ENCODE assay signal across 23 cellular contexts in genomic region chr2:41899189-41899588, GRCh38.
DNase-seq lines count a peak whose midpoint lies in the region; ATAC-seq and TF ChIP-seq lines count a peak whose summit lies in the region.
"Had no signal": no experiment of that assay in that cellular context is flagged by ENCODE, and none has a peak within 500 bp of the region (broad histone marks: within the 10 kb centered on the region; RNA-seq: fewer than 3 reads in every experiment).

No MANE protein-coding gene starts in this region.

- H3K9me3 ChIP-seq in SJSA1 (replicated peaks) (no peaks in the 10 kb centered on the region), liver (ENCODE audit: control insufficient read depth in 4 of 4, low read length in 3 of 4) (no peaks in the 10 kb centered on the region)
- H3K9me3 ChIP-seq: gastrocnemius medialis, tibial artery had no signal

- ATAC-seq in GM21723 (IDR thresholded peaks at IDR 0.05; ENCODE audit: unreplicated experiment) = no peak
- no peak for ATAC-seq in GM21529 (IDR thresholded peaks at IDR 0.05; ENCODE audit: unreplicated experiment)
- ATAC-seq: gastrocnemius medialis; stimulated activated naive B cell treated with anti-CD40 and anti-IgM and Interleukin-4, amounts not matched to agents 10 μg/mL and 1 μg/mL and 100 μg/mL, for 72 hours; T-cell had no signal

- H3K27ac Mint-ChIP-seq in type B pancreatic cell = peak overlapping the region; percentile 46
- H3K27ac Mint-ChIP-seq: activated CD4-positive, alpha-beta T cell treated with anti-CD3 and anti-CD28 coated beads, Interleukin-2, amount 10 ng/mL, durations not matched to agents 24 days and 14 days; activated naive CD8-positive, alpha-beta T cell; B cell; stimulated activated naive B cell treated with anti-CD40 and anti-IgM and Interleukin-4, amounts not matched to agents 10 μg/mL and 1 μg/mL and 100 μg/mL, for 72 hours had no signal

- H3K36me3 Mint-ChIP-seq in type B pancreatic cell = no peaks in the 10 kb centered on the region
- H3K36me3 Mint-ChIP-seq: activated naive CD8-positive, alpha-beta T cell; stimulated activated naive B cell treated with anti-CD40 and anti-IgM and Interleukin-4, amounts not matched to agents 10 μg/mL and 1 μg/mL and 100 μg/mL, for 72 hours; T-cell had no signal

- no peak overlapping the region for H3K9ac ChIP-seq in liver (ENCODE audit: low read depth in 1 of 2, low read length in 2 of 2)

- DNase-seq in SJSA1 (ENCODE audit: low read depth in 1 of 2, low spot score in 2 of 2) (peak; percentile 58 to 80), cardiac fibroblast (ENCODE audit: low read depth in 2 of 2) (peak; percentile 15 to 39), type B pancreatic cell (ENCODE audit: extremely low spot score, unreplicated experiment) (no peak), activated gamma-delta T cell treated with Interleukin-2 at 50 U/mL for 16 hours (no peak)
- DNase-seq: activated CD4-positive, alpha-beta T cell treated with anti-CD3 and anti-CD28 coated beads, Interleukin-2, amount 10 ng/mL, durations not matched to agents 24 days and 14 days; COR-L47; dorsolateral prefrontal cortex; EL; gastrocnemius medialis; NCI-H1436; NCI-H526; posterior cingulate gyrus; SHP77; stimulated activated CD4-positive, alpha-beta T cell treated with anti-CD3 and anti-CD28 coated beads, Interleukin-2, amount 100 ng/mL, for 24 hours; stimulated activated naive B cell treated with anti-CD40 and anti-IgM and Interleukin-4, amounts not matched to agents 10 μg/mL and 1 μg/mL and 100 μg/mL, for 72 hours; T-cell; tibial artery had no signal

- no peak overlapping the region for H3K4me3 ChIP-seq in SJSA1
- no peak overlapping the region for H3K4me3 ChIP-seq in cardiac fibroblast (replicated peaks in 1 of 2; ENCODE audit: low read depth in 2 of 2, low read length in 2 of 2)
- no peak overlapping the region for H3K4me3 ChIP-seq in liver (ENCODE audit: low read depth in 1 of 3, low read length in 3 of 3)
- H3K4me3 ChIP-seq: cardiac muscle cell, dorsolateral prefrontal cortex, gastrocnemius medialis, tibial artery had no signal

- H3K4me1 ChIP-seq in SJSA1 (replicated peaks) (peaks cover 51% of the 10 kb centered on the region), liver (ENCODE audit: control insufficient read depth in 4 of 4, insufficient read depth in 4 of 4, low read length in 3 of 4) (peaks cover 2 to 17% (median 8%) of the 10 kb centered on the region in 4 donors)
- H3K4me1 ChIP-seq: gastrocnemius medialis had no signal

- peak overlapping the region; percentile 55 for H3K27ac ChIP-seq in SJSA1
- H3K27ac ChIP-seq in liver (ENCODE audit: low read depth in 1 of 2, low read length in 2 of 2) = peak overlapping the region; percentile 13 to 21
- H3K27ac ChIP-seq: cardiac muscle cell, dorsolateral prefrontal cortex, gastrocnemius medialis had no signal

- H3K4me3 Mint-ChIP-seq in type B pancreatic cell = no peak overlapping the region
- H3K4me3 Mint-ChIP-seq: activated CD4-positive, alpha-beta T cell treated with anti-CD3 and anti-CD28 coated beads, Interleukin-2, amount 10 ng/mL, durations not matched to agents 24 days and 14 days; activated naive CD8-positive, alpha-beta T cell; B cell; stimulated activated naive B cell treated with anti-CD40 and anti-IgM and Interleukin-4, amounts not matched to agents 10 μg/mL and 1 μg/mL and 100 μg/mL, for 72 hours; T-cell had no signal

- TF ChIP-seq CTCF in cardiac fibroblast (IDR thresholded peaks at IDR 0.05; ENCODE audit: low read depth, low read length) (no peak), liver (IDR thresholded peaks at IDR 0.05; ENCODE audit: low read depth, low read length, missing input control) (no peak), type B pancreatic cell (conservative IDR thresholded peaks at IDR 0.05) (no peak)

- H3K9me3 Mint-ChIP-seq in type B pancreatic cell = no peaks in the 10 kb centered on the region
- H3K9me3 Mint-ChIP-seq: activated CD4-positive, alpha-beta T cell treated with anti-CD3 and anti-CD28 coated beads, Interleukin-2, amount 10 ng/mL, durations not matched to agents 24 days and 14 days; stimulated activated naive B cell treated with anti-CD40 and anti-IgM and Interleukin-4, amounts not matched to agents 10 μg/mL and 1 μg/mL and 100 μg/mL, for 72 hours; T-cell had no signal

- H3K27me3 Mint-ChIP-seq in type B pancreatic cell = no peaks in the 10 kb centered on the region

- no peaks in the 10 kb centered on the region for H3K36me3 ChIP-seq in SJSA1
- H3K36me3 ChIP-seq in liver (ENCODE audit: control insufficient read depth in 4 of 4, insufficient read depth in 3 of 4, low read depth in 1 of 4, low read length in 3 of 4) = no peaks in the 10 kb centered on the region
- H3K36me3 ChIP-seq: cardiac muscle cell, gastrocnemius medialis, tibial artery had no signal

- WGBS in liver = 36% methylated on average over 2 of the region's 2 CpGs

- H3K27me3 ChIP-seq in SJSA1 (replicated peaks) (no peaks in the 10 kb centered on the region), liver (ENCODE audit: control insufficient read depth in 4 of 4, insufficient read depth in 4 of 4, low read length in 3 of 4) (no peaks in the 10 kb centered on the region)
- H3K27me3 ChIP-seq: cardiac muscle cell, dorsolateral prefrontal cortex, gastrocnemius medialis, tibial artery had no signal

- H3K4me1 Mint-ChIP-seq in type B pancreatic cell (ENCODE audit: unreplicated experiment) = peaks cover 44% of the 10 kb centered on the region
- H3K4me1 Mint-ChIP-seq: B cell; stimulated activated naive B cell treated with anti-CD40 and anti-IgM and Interleukin-4, amounts not matched to agents 10 μg/mL and 1 μg/mL and 100 μg/mL, for 72 hours had no signal

- TF ChIP-seq RAD21 in liver (IDR thresholded peaks at IDR 0.05) = no peak

TF ChIP-seq in liver, 16 proteins besides CTCF, POLR2A, EP300 and RAD21:
- TF ChIP-seq RXRA (IDR thresholded peaks at IDR 0.05) (peak; percentile 10 to 35), JUND (IDR thresholded peaks at IDR 0.05) (peak in 1 of 2 donors; percentile 23), GABPA (IDR thresholded peaks at IDR 0.05 in 1 of 2, conservative IDR thresholded peaks at IDR 0.05 in 1 of 2) (no peak), EGR1 (IDR thresholded peaks at IDR 0.05; ENCODE audit: low read depth in 2 of 2) (no peak), NR2F2 (IDR thresholded peaks at IDR 0.05) (no peak), REST (IDR thresholded peaks at IDR 0.05) (peak; percentile 36), YY1 (IDR thresholded peaks at IDR 0.05) (peak; percentile 85), HNF4A (conservative IDR thresholded peaks at IDR 0.05) (peak in 1 of 2 donors; percentile 43), SP1 (IDR thresholded peaks at IDR 0.05) (peak; percentile 55), TAF1 (conservative IDR thresholded peaks at IDR 0.05) (no peak), ATF3 (IDR thresholded peaks at IDR 0.05) (peak; percentile 69)

Comparison
In these comparisons a context has a peak if more than half of its experiments do, and no peak if none do; other contexts are left out.
1. DNase-seq: peak in SJSA1 (2 of 2) and cardiac fibroblast (2 of 2); none in type B pancreatic cell (single experiment) and activated gamma-delta T cell treated with Interleukin-2 at 50 U/mL for 16 hours (single experiment).